34 cellular contexts compared by ENCODE assay signal in the genomic region with DNA sequence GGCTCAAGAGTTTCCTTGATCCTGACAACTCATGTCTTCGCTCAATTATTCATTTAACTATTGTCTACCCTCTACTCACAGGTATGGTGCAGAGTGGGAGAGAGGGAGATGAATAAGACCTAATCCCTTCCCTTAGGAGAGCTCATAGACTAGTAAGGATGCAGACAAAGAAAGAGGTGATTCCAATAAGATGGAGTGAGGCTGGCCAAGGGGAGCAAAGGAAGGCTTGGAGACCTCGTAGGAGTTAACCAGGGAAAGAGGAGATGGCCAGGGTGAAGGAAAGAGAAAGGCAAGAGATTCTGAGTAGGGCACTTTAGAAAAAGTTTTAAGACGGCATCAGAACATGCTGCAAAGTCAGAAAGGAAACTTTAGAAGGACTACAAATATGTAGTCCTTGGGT.
"Had no signal": no experiment of that assay in that cellular context is flagged by ENCODE, and none has a peak within 500 bp of the region (broad histone marks: within the 10 kb centered on the region; RNA-seq: fewer than 3 reads in every experiment).

No MANE protein-coding gene starts in this region.

- H3K36me3 ChIP-seq: adrenal gland, ascending aorta, brain microvascular endothelial cell, breast epithelium, cardiac muscle cell had no signal

- FAIRE-seq: astrocyte, bronchial epithelial cell had no signal

- H3K9me3 ChIP-seq: adrenal gland, body of pancreas, breast epithelium had no signal

- H3K27ac ChIP-seq: adrenal gland, ascending aorta, body of pancreas, brain microvascular endothelial cell, breast epithelium, cardiac muscle cell had no signal

- ATAC-seq: activated naive CD4-positive, alpha-beta T cell treated with anti-CD3 and anti-CD28 coated beads, Interleukin-2, amount 50 U/mL, for 72 hours; activated naive CD8-positive, alpha-beta T cell treated with anti-CD3 and anti-CD28 coated beads, Interleukin-2, amount 50 U/mL, for 24 hours; activated T-cell treated with anti-CD3 and anti-CD28 coated beads, Interleukin-2, amount 50 U/mL, for 4 hours; activated T-cell treated with anti-CD3 and anti-CD28 coated beads, Interleukin-2, amount 50 U/mL, for 72 hours; activated T-helper 17 cell treated with anti-CD3 and anti-CD28 coated beads, Interleukin-2, amount 50 U/mL, for 72 hours; body of pancreas had no signal

- H3K4me3 ChIP-seq: adrenal gland, ascending aorta, body of pancreas, breast epithelium, cardiac muscle cell had no signal

- DNase-seq: activated effector memory CD4-positive, alpha-beta T cell treated with anti-CD3 and anti-CD28 coated beads, Interleukin-2, amount 50 U/mL, for 16 hours; activated effector memory CD4-positive, alpha-beta T cell treated with Interleukin-2 at 50 U/mL for 16 hours; activated gamma-delta T cell; activated gamma-delta T cell treated with Interleukin-2 at 50 U/mL for 16 hours; activated naive CD4-positive, alpha-beta T cell; activated naive CD4-positive, alpha-beta T cell treated with anti-CD3 and anti-CD28 coated beads for 36 hours; activated naive CD4-positive, alpha-beta T cell treated with anti-CD3 and anti-CD28 coated beads, Interleukin-2, amount 10 ng/mL, durations not matched to agents 7 days and 5 days; activated naive CD4-positive, alpha-beta T cell treated with anti-CD3 and anti-CD28 coated beads, Interleukin-2, amount 50 U/mL, for 16 hours; activated naive CD4-positive, alpha-beta T cell treated with Interleukin-2 at 50 U/mL for 16 hours; activated naive CD8-positive, alpha-beta T cell treated with anti-CD3 and anti-CD28 coated beads for 36 hours; activated naive CD8-positive, alpha-beta T cell treated with anti-CD3 and anti-CD28 coated beads, Interleukin-2, amount 10 ng/mL, durations not matched to agents 7 days and 5 days; activated naive CD8-positive, alpha-beta T cell treated with anti-CD3 and anti-CD28 coated beads, Interleukin-2, amount 50 U/mL, for 24 hours; activated T-cell treated with anti-CD3 and anti-CD28 coated beads, Interleukin-2, amount 50 U/mL, for 1 hour; activated T-cell treated with anti-CD3 and anti-CD28 coated beads, Interleukin-2, amount 50 U/mL, for 24 hours; activated T-cell treated with anti-CD3 and anti-CD28 coated beads, Interleukin-2, amount 50 U/mL, for 4 hours; activated T-cell treated with anti-CD3 and anti-CD28 coated beads, Interleukin-2, amount 50 U/mL, for 48 hours; activated T-cell treated with anti-CD3 and anti-CD28 coated beads, Interleukin-2, amount 50 U/mL, for 72 hours; adrenal gland; amniotic stem cell; amygdala; anterior cingulate cortex; aorta; body of pancreas; brain microvascular endothelial cell; caudate nucleus; central memory CD4-positive, alpha-beta T cell; cerebellar nuclear complex had no signal

- H3K27me3 ChIP-seq: adrenal gland, ascending aorta, body of pancreas, brain microvascular endothelial cell, cardiac muscle cell had no signal

- H3K4me1 ChIP-seq: adrenal gland, ascending aorta, body of pancreas, breast epithelium had no signal
